ENCODE assay signal across 7 cellular contexts in the genomic region with DNA sequence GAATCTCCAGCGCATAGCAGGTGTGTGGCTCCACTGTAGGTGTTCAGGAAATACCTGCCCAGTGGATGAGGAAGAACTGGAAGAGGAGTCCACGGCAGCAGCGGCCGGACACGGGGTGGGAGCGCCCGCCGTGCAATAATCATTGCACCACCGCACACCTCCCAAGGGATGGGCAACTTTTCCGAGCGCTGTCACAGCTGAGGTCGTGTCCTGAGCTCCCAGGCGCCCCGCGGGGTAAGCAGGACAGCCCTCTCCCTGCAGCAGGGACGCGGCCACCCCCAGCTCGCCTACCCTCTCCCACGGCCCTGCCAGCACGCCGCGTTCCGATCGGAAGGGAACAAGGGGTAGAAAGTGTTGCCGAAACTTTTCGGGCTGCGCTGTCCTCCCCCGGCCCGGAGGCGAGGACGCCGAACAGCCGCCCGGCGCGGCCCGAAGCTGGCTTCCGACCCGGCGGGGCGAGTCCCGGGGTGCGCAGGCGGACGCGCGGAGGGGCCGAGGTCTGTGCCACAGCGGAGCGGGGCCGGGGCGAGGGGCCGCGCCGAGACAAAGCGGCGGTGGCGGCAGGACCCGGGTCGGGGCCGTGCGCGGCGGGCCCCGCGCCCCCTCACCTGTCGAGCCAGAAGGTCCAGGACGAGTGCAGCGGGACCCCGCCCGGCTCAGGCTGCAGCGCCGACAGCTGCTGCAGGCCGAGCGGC. TPM values are rescaled to one million over a fixed set of nuclear protein-coding genes. Genes with fewer than 3 reads are reported as not detected.
A peak's percentile ranks its signal among the peaks of the same experiment; 100 is the strongest.
DNase-seq lines count a peak whose midpoint lies in the region; ATAC-seq, FAIRE-seq and TF ChIP-seq lines count a peak whose summit lies in the region.

No MANE protein-coding gene starts in this region.

- peak overlapping the region; percentile 74 for H3K4me2 ChIP-seq in HepG2 (ENCODE audit: low read depth, low read length)

- peak overlapping the region; percentile 94 to 96 for H3K27ac Mint-ChIP-seq in T-cell
- peak overlapping the region; percentile 78 for H3K27ac Mint-ChIP-seq in central memory CD8-positive, alpha-beta T cell (ENCODE audit: low read depth)

- no peak overlapping the region for H2AFZ ChIP-seq in HepG2 (ENCODE audit: low read length)

- no peaks in the 10 kb centered on the region for H3K36me3 ChIP-seq in HepG2 (replicated peaks in 1 of 2; ENCODE audit: control insufficient read depth in 1 of 2, insufficient read depth in 2 of 2, low read length in 2 of 2)

- CTCF ChIA-PET in T-cell (lab: Charles Lee): interaction anchor here (0.5 to 3.4 kb wide), 5 partner anchors 11 to 1095 kb away, joined by 3 to 13 read pairs (median 4); no protein-coding TSS in a partner anchor
- CTCF ChIA-PET in HepG2 (lab: Yijun Ruan, JAX; ENCODE audit: low intra/inter-chr PET ratio, low total read pairs): no interaction called here

- BruUV-seq in HepG2 (replicated peaks; lab: Mats Ljungman, UMichigan): no TSS peak

- H3K4me1 ChIP-seq in HepG2 (ENCODE audit: insufficient read depth, low read length): peaks cover 6% of the 10 kb centered on the region; the same call in 1 of the 2 replicates

- no peak for FAIRE-seq in HepG2 (lab: Jason Lieb, UNC)

- peak overlapping the region; percentile 50 to 74 (median 62); a peak in 5 of 6 replicates for H3K4me3 ChIP-seq in HepG2 (replicated peaks in 1 of 3; ENCODE audit: insufficient read depth in 1 of 3, low read depth in 2 of 3, low read length in 3 of 3)

- H3K27me3 Mint-ChIP-seq in T-cell: no peaks in the 10 kb centered on the region
- no peaks in the 10 kb centered on the region for H3K27me3 Mint-ChIP-seq in central memory CD8-positive, alpha-beta T cell

- H3K27me3 ChIP-seq in HepG2 (ENCODE audit: control insufficient read depth in 1 of 2, insufficient read depth in 2 of 2, low read length in 2 of 2): peaks cover 8 to 55% of the 10 kb centered on the region in 2 experiments; a peak in 4 of 5 replicates

- POLR2A ChIA-PET in T-cell (lab: Charles Lee) (interaction anchor here in 1 of 2 donors (0.5 kb wide), 1 partner anchor 593 kb away, joined by 4 read pairs; no protein-coding TSS in a partner anchor), HepG2 (lab: Yijun Ruan, JAX) (no interaction called here)

- no peaks in the 10 kb centered on the region for H3K79me2 ChIP-seq in HepG2 (ENCODE audit: insufficient read depth, low read length)

- no peaks in the 10 kb centered on the region for H3K9me3 ChIP-seq in HepG2 (ENCODE audit: low read length)

- no peak overlapping the region for H3K9ac ChIP-seq in HepG2 (ENCODE audit: insufficient read depth, low read depth, low read length)

- DNase-seq in T-cell (peak in 14 of 34 experiments; percentile 9 to 47 (median 28)), HepG2 (ENCODE audit: low spot score) (no peak)
- DNase-seq in central memory CD8-positive, alpha-beta T cell (ENCODE audit: low spot score in 2 of 2): no peak
- peak; percentile 58 for DNase-seq in stimulated activated CD8-positive, alpha-beta memory T cell treated with anti-CD3 and anti-CD28 coated beads, Interleukin-4, amount 100 ng/mL, for 48 hours

- H3K9me3 Mint-ChIP-seq in T-cell: no peaks in the 10 kb centered on the region
- H3K9me3 Mint-ChIP-seq in central memory CD8-positive, alpha-beta T cell: no peaks in the 10 kb centered on the region

- H3K4me1 Mint-ChIP-seq in T-cell: peaks cover 68 to 76% (median 75%) of the 10 kb centered on the region in 3 donors
- peaks cover 77% of the 10 kb centered on the region for H3K4me1 Mint-ChIP-seq in central memory CD8-positive, alpha-beta T cell

- no peak for TF ChIP-seq RAD21 in HepG2 (CRISPR knock-in tag; IDR thresholded peaks at IDR 0.05)

- peaks cover 9% of the 10 kb centered on the region for H3K36me3 Mint-ChIP-seq in T-cell
- peaks cover 14% of the 10 kb centered on the region for H3K36me3 Mint-ChIP-seq in central memory CD8-positive, alpha-beta T cell (ENCODE audit: insufficient read depth)

- intact Hi-C loops in HepG2 (cut with micrococcal nuclease; ENCODE audit: unreplicated experiment): no loop called here

- no peak for TF ChIP-seq CTCF in HepG2 (CRISPR knock-in tag; IDR thresholded peaks at IDR 0.05)

- ATAC-seq in GM18511 (IDR thresholded peaks at IDR 0.05; ENCODE audit: unreplicated experiment): peak; percentile 61
- peak; percentile 43 for ATAC-seq in HG02884 (IDR thresholded peaks at IDR 0.05; ENCODE audit: unreplicated experiment)
- ATAC-seq in T-cell (replicated peaks in 1 of 4): peak; percentile 14 to 50 (median 40)
- peak; percentile 5 for ATAC-seq in central memory CD8-positive, alpha-beta T cell (replicated peaks; ENCODE audit: extremely low read depth, poor library complexity, severe bottlenecking)
- peak; percentile 87 for ATAC-seq in HepG2
- ATAC-seq in HG03520 (IDR thresholded peaks at IDR 0.05; ENCODE audit: unreplicated experiment): no peak

- no peaks in the 10 kb centered on the region for H4K20me1 ChIP-seq in HepG2 (ENCODE audit: insufficient read depth, low read length)

- TF ChIP-seq POLR2A in HepG2 (IDR thresholded peaks at IDR 0.05; ENCODE audit: insufficient read depth in 1 of 2, low read depth in 2 of 2, low read length in 2 of 2): no peak

- no peak overlapping the region for H3K27ac ChIP-seq in HepG2 (ENCODE audit: extremely low read length, insufficient read depth, low read length)

- H3K4me3 Mint-ChIP-seq in T-cell: peak overlapping the region; percentile 68 to 96 (median 94)
- peak overlapping the region; percentile 93 for H3K4me3 Mint-ChIP-seq in central memory CD8-positive, alpha-beta T cell

- no peak for TF ChIP-seq EP300 in HepG2 (IDR thresholded peaks at IDR 0.05; ENCODE audit: low read depth in 2 of 2, low read length in 2 of 2)
- no peak for TF ChIP-seq EP300 in HepG2 (CRISPR knock-in tag; IDR thresholded peaks at IDR 0.05; ENCODE audit: borderline replicate concordance)

- in situ Hi-C loops in HepG2 (cut with HindIII; ENCODE audit: extremely low pct_ligation_motif_present, low pct_unique_long_range_greater_than_20kb): loop anchor here (5.0 to 25.0 kb wide), 3 partner anchors 133 to 1363 kb away; no protein-coding TSS in a partner anchor

- under 1% methylated on average over 23 of the region's 75 CpGs for WGBS in HepG2 (ENCODE audit: low lambda C conversion rate)

RNA-seq across cellular contexts. Expression of gene EIF4E3, which starts 0.5 kb away (rescaled TPM):
- total RNA-seq in T-cell (10 to 100 TPM; 32.3 to 62.5 (median 58.6) TPM), HepG2 (2016; rRNA removed; fragmentation: Illumina TruSeq; extraction: Trizol) (0.06 and 0.07 TPM in 2 replicates)
- total RNA-seq in HepG2 (2016; cell fraction: cytosol; rRNA removed; fragmentation: Illumina TruSeq; extraction: Trizol; ENCODE audit: low read depth): not detected in 2 replicates
- total RNA-seq in HepG2 (2016; cell fraction: insoluble cytoplasmic fraction; rRNA removed; fragmentation: Illumina TruSeq; extraction: Trizol): 0.12 TPM in 1 of 2 replicates, not detected in the other
- total RNA-seq in HepG2 (2016; cell fraction: membrane; rRNA removed; fragmentation: Illumina TruSeq; extraction: Trizol): 0.06 and 0.10 TPM in 2 replicates
- not detected in 2 replicates for total RNA-seq in HepG2 (2016; cell fraction: nucleus; rRNA removed; fragmentation: Illumina TruSeq; extraction: Trizol)
- 0.10 and 0.15 TPM in 2 replicates for polyA plus RNA-seq in HepG2 (2011; rRNA removed)
- 0.07 and 0.18 TPM in 2 replicates for polyA plus RNA-seq in HepG2 (2011; cell fraction: cytosol; rRNA removed)
- 0.10 TPM in 2 replicates for polyA plus RNA-seq in HepG2 (2011; cell fraction: nucleus; rRNA removed)
- 0.08 and 0.12 TPM in 2 replicates for polyA plus RNA-seq in HepG2 (2012)
- 0.06 TPM in 1 of 2 replicates, not detected in the other for polyA plus RNA-seq in HepG2 (2016; cell fraction: cytosol; fragmentation: Illumina TruSeq; extraction: Trizol; ENCODE audit: low read depth)
- polyA plus RNA-seq in HepG2 (2016; cell fraction: insoluble cytoplasmic fraction; fragmentation: Illumina TruSeq; extraction: Trizol; ENCODE audit: low read depth): 0.05 and 0.28 TPM in 2 replicates
- polyA plus RNA-seq in HepG2 (2016; cell fraction: membrane; fragmentation: Illumina TruSeq; extraction: Trizol; ENCODE audit: low read depth): 0.14 and 0.16 TPM in 2 replicates
- polyA plus RNA-seq in HepG2 (2016; cell fraction: nucleus; fragmentation: Illumina TruSeq; extraction: Trizol; ENCODE audit: insufficient read depth, low read depth): 0.11 and 0.36 TPM in 2 replicates
- polyA minus RNA-seq in HepG2 (2011; rRNA and poly(A)+ RNA removed; ENCODE audit: low replicate concordance): 0.10 and 0.30 TPM in 2 replicates
- polyA minus RNA-seq in HepG2 (2011; cell fraction: cytosol; rRNA and poly(A)+ RNA removed): 0.18 and 0.89 TPM in 2 replicates
- polyA minus RNA-seq in HepG2 (2011; cell fraction: nucleus; rRNA and poly(A)+ RNA removed): 0.13 and 0.25 TPM in 2 replicates

RNA-seq across cellular contexts. Expression of gene GPR27, which starts 28.9 kb away (rescaled TPM):
- total RNA-seq in T-cell (1 to 10 TPM in 2 of 5 donors, under 1 TPM in 3; 0.42 to 1.3 (median 0.73) TPM), HepG2 (2016; rRNA removed; fragmentation: Illumina TruSeq; extraction: Trizol) (not detected in 2 replicates)
- total RNA-seq in HepG2 (2016; cell fraction: cytosol; rRNA removed; fragmentation: Illumina TruSeq; extraction: Trizol; ENCODE audit: low read depth): not detected in 2 replicates
- not detected in 2 replicates for total RNA-seq in HepG2 (2016; cell fraction: insoluble cytoplasmic fraction; rRNA removed; fragmentation: Illumina TruSeq; extraction: Trizol)
- not detected in 2 replicates for total RNA-seq in HepG2 (2016; cell fraction: membrane; rRNA removed; fragmentation: Illumina TruSeq; extraction: Trizol)
- total RNA-seq in HepG2 (2016; cell fraction: nucleus; rRNA removed; fragmentation: Illumina TruSeq; extraction: Trizol): not detected in 2 replicates
- polyA plus RNA-seq in HepG2 (2011; rRNA removed): not detected in 2 replicates
- polyA plus RNA-seq in HepG2 (2011; cell fraction: cytosol; rRNA removed): not detected in 2 replicates
- not detected in 2 replicates for polyA plus RNA-seq in HepG2 (2011; cell fraction: nucleus; rRNA removed)
- not detected in 2 replicates for polyA plus RNA-seq in HepG2 (2012)
- not detected in 2 replicates for polyA plus RNA-seq in HepG2 (2016; cell fraction: cytosol; fragmentation: Illumina TruSeq; extraction: Trizol; ENCODE audit: low read depth)
- not detected in 2 replicates for polyA plus RNA-seq in HepG2 (2016; cell fraction: insoluble cytoplasmic fraction; fragmentation: Illumina TruSeq; extraction: Trizol; ENCODE audit: low read depth)
- polyA plus RNA-seq in HepG2 (2016; cell fraction: membrane; fragmentation: Illumina TruSeq; extraction: Trizol; ENCODE audit: low read depth): not detected in 2 replicates
- polyA plus RNA-seq in HepG2 (2016; cell fraction: nucleus; fragmentation: Illumina TruSeq; extraction: Trizol; ENCODE audit: insufficient read depth, low read depth): not detected in 2 replicates
- polyA minus RNA-seq in HepG2 (2011; rRNA and poly(A)+ RNA removed; ENCODE audit: low replicate concordance): not detected in 2 replicates
- not detected in 2 replicates for polyA minus RNA-seq in HepG2 (2011; cell fraction: cytosol; rRNA and poly(A)+ RNA removed)
- not detected in 2 replicates for polyA minus RNA-seq in HepG2 (2011; cell fraction: nucleus; rRNA and poly(A)+ RNA removed)

Comparison
In these comparisons a context has a peak if more than half of its experiments do, and no peak if none do; other contexts are left out.
1. RNA of gene EIF4E3, which starts 0.5 kb away (total RNA-seq): 32.3 to 62.5 TPM in T-cell; 0.06 to 0.12 TPM in HepG2; every median in the first group is over 10 times any median in the second.